Comparison of ENCODE assay signal across 16 cellular contexts in the genomic region with DNA sequence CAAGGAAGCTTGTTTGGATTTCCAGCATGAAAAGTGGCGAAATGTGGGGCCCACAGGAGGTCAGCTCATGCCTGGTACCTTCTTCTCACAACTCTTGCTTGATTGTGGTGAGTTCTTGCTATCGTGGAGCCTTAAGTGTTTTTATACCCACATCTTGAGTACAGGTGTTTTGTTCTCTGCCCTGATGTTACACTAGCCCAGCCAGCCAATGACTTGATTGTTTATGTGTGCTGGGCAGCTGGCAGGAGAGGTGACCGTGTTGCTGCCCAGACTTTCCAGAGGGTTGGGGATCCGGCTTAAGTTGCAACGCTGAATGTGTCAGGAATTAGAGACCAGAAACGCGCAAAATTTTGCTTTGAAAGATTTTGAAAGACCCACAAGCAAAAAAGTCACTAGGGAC. TPM values are rescaled to one million over a fixed set of nuclear protein-coding genes. Genes with fewer than 3 reads are reported as not detected.
A peak's percentile ranks its signal among the peaks of the same experiment; 100 is the strongest.
DNase-seq lines count a peak whose midpoint lies in the region; ATAC-seq and TF ChIP-seq lines count a peak whose summit lies in the region.
"Had no signal": no experiment of that assay in that cellular context is flagged by ENCODE, and none has a peak within 500 bp of the region (broad histone marks: within the 10 kb centered on the region; RNA-seq: fewer than 3 reads in every experiment).

No MANE protein-coding gene starts in this region.

- ATAC-seq in aorta (ENCODE audit: low FRiP score), result no peak

- no peak overlapping the region for H3K4me2 ChIP-seq in mammary epithelial cell (ENCODE audit: insufficient read depth, low read depth, low read length)

- H3K4me1 ChIP-seq in mammary epithelial cell (ENCODE audit: insufficient read depth, low read length) (no peaks in the 10 kb centered on the region), aorta (ENCODE audit: control insufficient read depth in 1 of 2, insufficient read depth in 2 of 2, low read length in 2 of 2) (no peaks in the 10 kb centered on the region)

- no peak overlapping the region for H3K4me3 ChIP-seq in mammary epithelial cell (replicated peaks in 1 of 3; ENCODE audit: insufficient read depth in 1 of 3, low read depth in 2 of 3, low read length in 3 of 3)
- no peak overlapping the region for H3K4me3 ChIP-seq in aorta (ENCODE audit: low read length in 2 of 2)

- no peak overlapping the region for H3K9ac ChIP-seq in mammary epithelial cell (ENCODE audit: insufficient read depth, low read length)

- no peaks in the 10 kb centered on the region for H4K20me1 ChIP-seq in mammary epithelial cell (ENCODE audit: insufficient read depth, low read length)

- in situ Hi-C loops in mammary epithelial cell (cut with MboI; ENCODE audit: low sequenced_read_pairs in 2 of 2), result no loop called here

- no peak overlapping the region for H2AFZ ChIP-seq in mammary epithelial cell (ENCODE audit: low read depth, low read length)

- H3K9me3 ChIP-seq in mammary epithelial cell (replicated peaks; ENCODE audit: insufficient read depth, low read length) (no peaks in the 10 kb centered on the region), aorta (ENCODE audit: control insufficient read depth, low read length) (peaks cover 1% of the 10 kb centered on the region)

- H3K27me3 ChIP-seq in layer of hippocampus (ENCODE audit: control insufficient read depth, insufficient read depth, low read length), result no peaks in the 10 kb centered on the region
- H3K27me3 ChIP-seq in mammary epithelial cell (ENCODE audit: insufficient read depth, low read length), result no peaks in the 10 kb centered on the region
- no peaks in the 10 kb centered on the region for H3K27me3 ChIP-seq in aorta (ENCODE audit: control insufficient read depth in 1 of 2, insufficient read depth in 2 of 2, low read length in 1 of 2)

- H3K36me3 ChIP-seq in mammary epithelial cell (ENCODE audit: insufficient read depth, low read length) (no peaks in the 10 kb centered on the region), aorta (ENCODE audit: control insufficient read depth in 1 of 2, insufficient read depth in 2 of 2, low read length in 1 of 2) (no peaks in the 10 kb centered on the region)

- no peaks in the 10 kb centered on the region for H3K79me2 ChIP-seq in mammary epithelial cell (ENCODE audit: insufficient read depth, low read length)

- peak overlapping the region; percentile 42 for H3K27ac ChIP-seq in 22Rv1
- peak overlapping the region; percentile 94 for H3K27ac ChIP-seq in caudate nucleus (ENCODE audit: low read depth, low read length)
- H3K27ac ChIP-seq in layer of hippocampus (ENCODE audit: low read depth, low read length), result peak overlapping the region; percentile 91
- no peak overlapping the region for H3K27ac ChIP-seq in mammary epithelial cell (ENCODE audit: insufficient read depth, low read depth, low read length)
- no peak overlapping the region for H3K27ac ChIP-seq in aorta (ENCODE audit: low read depth in 1 of 2, low read length in 2 of 2)

- CTCF ChIA-PET in mammary epithelial cell (lab: Charles Lee; ENCODE audit: low non-redundant PET), result no interaction called here

- dilution Hi-C loops in mammary epithelial cell (cut with HindIII; ENCODE audit: low sequenced_read_pairs), result no loop called here

- WGBS in mammary epithelial cell (ENCODE audit: low coverage, missing lambda C conversion rate), result 78% methylated on average over 6 of the region's 7 CpGs
- WGBS in aorta, 2 donors, result 60 to 78% methylated on average over 7 of the region's 7 CpGs

- DNase-seq in caudate nucleus (lab: John Stamatoyannopoulos, UW), result peak in 1 of 61 donors; percentile 27
- DNase-seq in pons (ENCODE audit: low spot score), result peak; percentile 34
- no peak for DNase-seq in mammary epithelial cell
- no peak for DNase-seq in aorta
- no peak for DNase-seq in NCI-H1092 treated with DMSO at 0.1 percent for 48 hours (lab: John Stamatoyannopoulos, UW)
- DNase-seq in COLO829 (ENCODE audit: low spot score), result no peak
- DNase-seq: EL, Karpas-422, NCI-H1417 treated with DMSO at 0.1 percent for 48 hours, NCI-H187, NCI-H446, NCI-H526, OCI-M1 had no signal

- TF ChIP-seq CTCF in 22Rv1 (IDR thresholded peaks at IDR 0.05) (no peak), mammary epithelial cell (conservative IDR thresholded peaks at IDR 0.05 in 1 of 2, IDR thresholded peaks at IDR 0.05 in 1 of 2; ENCODE audit: extremely low read depth in 1 of 2, insufficient read depth in 1 of 2, low read depth in 1 of 2, low read length in 2 of 2) (no peak)

- BruUV-seq in mammary epithelial cell (replicated peaks; lab: Mats Ljungman, UMichigan), result no TSS peak

- intact Hi-C loops in mammary epithelial cell (cut with micrococcal nuclease) (no loop called here), aorta (cut with DNase I) (no loop called here)

RNA-seq across cellular contexts. Expression of a gene that starts 24.0 kb away (rescaled TPM):
- under 1 TPM; 0.50 to 0.94 TPM for total RNA-seq in mammary epithelial cell
- 0.46 TPM for polyA plus RNA-seq in mammary epithelial cell
- 1.5 TPM for polyA minus RNA-seq in mammary epithelial cell
- 1 to 10 TPM; 5.6 to 9.8 TPM for total RNA-seq in aorta
- 1 to 10 TPM; 2.5 to 4.7 TPM for polyA plus RNA-seq in aorta
- total RNA-seq: B cell had no signal

Comparison
In these comparisons a context has a peak if more than half of its experiments do, and no peak if none do; other contexts are left out.
1. H3K27ac ChIP-seq: peak in 22Rv1 (single experiment), caudate nucleus (single experiment) and layer of hippocampus (single experiment); none in mammary epithelial cell (single experiment) and aorta (0 of 2).